14 cellular contexts compared by ENCODE assay signal in genomic region chr10:44990302-44990655, GRCh38. TPM values are rescaled to one million over a fixed set of nuclear protein-coding genes. Genes with fewer than 3 reads are reported as not detected.
DNase-seq lines count a peak whose midpoint lies in the region; ATAC-seq and TF ChIP-seq lines count a peak whose summit lies in the region.
"Had no signal": no experiment of that assay in that cellular context is flagged by ENCODE, and none has a peak within 500 bp of the region (broad histone marks: within the 10 kb centered on the region; RNA-seq: fewer than 3 reads in every experiment).

No MANE protein-coding gene starts in this region.

- DNase-seq in AG04450 (ENCODE audit: low read depth, low spot score) (no peak), KBM-7 (peak; percentile 52), coronary artery (ENCODE audit: low spot score) (peak; percentile 45), lung (ENCODE audit: low spot score) (peak; percentile 24), AG08395 (ENCODE audit: low spot score) (no peak), SHP77 treated with DMSO at 0.1 percent for 48 hours (lab: John Stamatoyannopoulos, UW) (no peak)
- DNase-seq in effector CD4-positive, alpha-beta T cell, result no peak
- DNase-seq: amygdala, hippocampal formation, KG1 had no signal

- ATAC-seq in lung (ENCODE audit: insufficient read depth, low FRiP score) (no peak), HG03135 (IDR thresholded peaks at IDR 0.05; ENCODE audit: unreplicated experiment) (no peak)
- ATAC-seq: activated CD4-positive, CD25-positive, alpha-beta regulatory T cell treated with anti-CD3 and anti-CD28 coated beads, Interleukin-2, amount 50 U/mL, for 24 hours; sciatic nerve; stimulated activated memory B cell treated with anti-CD40 and anti-IgM and Interleukin-4, amounts not matched to agents 10 μg/mL and 1 μg/mL and 100 μg/mL, for 72 hours had no signal

- 19 to 36% methylated on average over 8 of the region's 8 CpGs for WGBS in lung, 2 donors

- in situ Hi-C loops in KBM-7 (cut with MboI; ENCODE audit: low pct_unique_long_range_greater_than_20kb, low sequenced_read_pairs), result no loop called here

- H3K27me3 ChIP-seq in AG04450 (ENCODE audit: control insufficient read depth, insufficient read depth, low read length) (no peaks in the 10 kb centered on the region), lung (ENCODE audit: control insufficient read depth, insufficient read depth) (no peaks in the 10 kb centered on the region)

- H3K9me3 ChIP-seq in AG04450 (ENCODE audit: control insufficient read depth, insufficient read depth, low read length) (no peaks in the 10 kb centered on the region), lung (ENCODE audit: control insufficient read depth in 2 of 2, insufficient read depth in 1 of 2, low read length in 1 of 2) (no peaks in the 10 kb centered on the region)

- H3K4me3 ChIP-seq in AG04450 (ENCODE audit: low read depth, low read length), result no peak overlapping the region
- H3K4me3 ChIP-seq in coronary artery, result no peak overlapping the region
- H3K4me3 ChIP-seq in lung, result no peak overlapping the region

- peaks cover 2 to 16% of the 10 kb centered on the region in 2 donors for H3K36me3 ChIP-seq in lung (ENCODE audit: control insufficient read depth in 2 of 2, insufficient read depth in 2 of 2, low read length in 2 of 2)

- CTCF ChIA-PET in AG04450 (lab: Charles Lee), result interaction anchor here (2.1 kb wide), 1 partner anchor 58 kb away, joined by 6 read pairs; no protein-coding TSS in a partner anchor

- TF ChIP-seq CTCF in AG04450 (IDR thresholded peaks at IDR 0.05; ENCODE audit: low read depth, low read length) (peak; percentile 34; the same call in 1 of the 2 replicates), coronary artery (IDR thresholded peaks at IDR 0.05) (no peak), lung (IDR thresholded peaks at IDR 0.05; ENCODE audit: control extremely low read depth, extremely low read depth) (no peak)

- peaks cover 13 to 34% of the 10 kb centered on the region in 2 donors for H3K4me1 ChIP-seq in lung (ENCODE audit: control insufficient read depth in 2 of 2, insufficient read depth in 2 of 2, low read length in 2 of 2)

- POLR2A ChIA-PET in AG04450 (lab: Yijun Ruan, JAX), result no interaction called here

- no peak overlapping the region for H3K27ac ChIP-seq in AG04450 (ENCODE audit: low read depth, low read length)
- H3K27ac ChIP-seq in coronary artery, result peak overlapping the region; percentile 7 to 98
- peak overlapping the region; percentile 1 to 33 for H3K27ac ChIP-seq in lung (ENCODE audit: low read depth in 1 of 2, low read length in 1 of 2)

RNA-seq across cellular contexts. Expression of gene ZNF22, which starts 10.4 kb away (rescaled TPM):
- 17.4 and 23.4 TPM in 2 replicates for polyA plus RNA-seq in AG04450 (2011; rRNA removed)
- polyA minus RNA-seq in AG04450 (2011; rRNA and poly(A)+ RNA removed), result 4.7 and 7.9 TPM in 2 replicates
- total RNA-seq in lung, result 10 to 100 TPM; 17.7 to 40.7 TPM
- 10 to 100 TPM; 16.8 to 18.6 TPM for polyA plus RNA-seq in lung

RNA-seq across cellular contexts. Expression of gene DEPP1, which starts 11.7 kb away (rescaled TPM):
- polyA plus RNA-seq in AG04450 (2011; rRNA removed) (31.1 and 50.3 TPM in 2 replicates), lung (10 to 100 TPM; 48.3 to 91.9 TPM)
- polyA minus RNA-seq in AG04450 (2011; rRNA and poly(A)+ RNA removed), result 70.4 and 97.9 TPM in 2 replicates
- total RNA-seq in lung, result 100 to 1,000 TPM in 1 of 2 donors, 10 to 100 TPM in 1; 37.0 to 149 TPM

RNA-seq across cellular contexts. Expression of gene RASSF4, which starts 30.7 kb away (rescaled TPM):
- 11.2 and 13.0 TPM in 2 replicates for polyA plus RNA-seq in AG04450 (2011; rRNA removed)
- 12.9 and 13.1 TPM in 2 replicates for polyA minus RNA-seq in AG04450 (2011; rRNA and poly(A)+ RNA removed)
- total RNA-seq in lung, result 10 to 100 TPM; 38.8 to 44.3 TPM
- 10 to 100 TPM; 19.5 to 55.4 TPM for polyA plus RNA-seq in lung

Comparison
In these comparisons a context has a peak if more than half of its experiments do, and no peak if none do; other contexts are left out.
1. DNase-seq: peak in KBM-7 (single experiment), coronary artery (single experiment) and lung (single experiment); none in AG04450 (single experiment), AG08395 (single experiment), effector CD4-positive, alpha-beta T cell (single experiment) and SHP77 treated with DMSO at 0.1 percent for 48 hours (single experiment).